Comparison of ENCODE assay signal across 22 cellular contexts in genomic region chr6:16868968-16869367, GRCh38.
"Had no signal": no experiment of that assay in that cellular context is flagged by ENCODE, and none has a peak within 500 bp of the region (broad histone marks: within the 10 kb centered on the region; RNA-seq: fewer than 3 reads in every experiment).

No MANE protein-coding gene starts in this region.

- H3K4me3 Mint-ChIP-seq: activated CD4-positive, alpha-beta memory T cell treated with anti-CD3 and anti-CD28 coated beads for 36 hours; activated CD8-positive, alpha-beta memory T cell treated with anti-CD3 and anti-CD28 coated beads, Interleukin-2, amount 10 ng/mL, durations not matched to agents 7 days and 5 days; activated naive CD8-positive, alpha-beta T cell treated with anti-CD3 and anti-CD28 coated beads for 36 hours; central memory CD8-positive, alpha-beta T cell; endodermal cell; stimulated activated naive B cell treated with anti-CD40 and anti-IgM and Interleukin-4, amounts not matched to agents 10 μg/mL and 1 μg/mL and 100 μg/mL, for 72 hours; WTC11 had no signal

- H3K27ac ChIP-seq: brain microvascular endothelial cell, colonic mucosa, epithelial cell of prostate, gastrocnemius medialis, left ventricle myocardium inferior, thoracic aorta, upper lobe of left lung had no signal

- H3K36me3 ChIP-seq: brain microvascular endothelial cell, colonic mucosa, gastrocnemius medialis, left ventricle myocardium inferior, thoracic aorta, upper lobe of left lung had no signal

- H3K9me3 ChIP-seq: colonic mucosa, gastrocnemius medialis, left ventricle myocardium inferior, thoracic aorta, upper lobe of left lung had no signal

- FAIRE-seq: keratinocyte, TTC549 had no signal

- H3K4me3 ChIP-seq: colonic mucosa, gastrocnemius medialis, left ventricle myocardium inferior, thoracic aorta, upper lobe of left lung had no signal

- H3K27ac Mint-ChIP-seq: activated CD4-positive, alpha-beta memory T cell treated with anti-CD3 and anti-CD28 coated beads for 36 hours; activated CD8-positive, alpha-beta memory T cell treated with anti-CD3 and anti-CD28 coated beads, Interleukin-2, amount 10 ng/mL, durations not matched to agents 7 days and 5 days; activated naive CD8-positive, alpha-beta T cell treated with anti-CD3 and anti-CD28 coated beads for 36 hours; endodermal cell; stimulated activated naive B cell treated with anti-CD40 and anti-IgM and Interleukin-4, amounts not matched to agents 10 μg/mL and 1 μg/mL and 100 μg/mL, for 72 hours; WTC11 had no signal

- H3K27me3 Mint-ChIP-seq: central memory CD8-positive, alpha-beta T cell had no signal

- H3K9me3 Mint-ChIP-seq: activated CD4-positive, alpha-beta memory T cell treated with anti-CD3 and anti-CD28 coated beads for 36 hours; activated naive CD8-positive, alpha-beta T cell treated with anti-CD3 and anti-CD28 coated beads for 36 hours; central memory CD8-positive, alpha-beta T cell; endodermal cell; stimulated activated naive B cell treated with anti-CD40 and anti-IgM and Interleukin-4, amounts not matched to agents 10 μg/mL and 1 μg/mL and 100 μg/mL, for 72 hours; WTC11 had no signal

- H3K4me1 Mint-ChIP-seq: activated CD8-positive, alpha-beta memory T cell treated with anti-CD3 and anti-CD28 coated beads, Interleukin-2, amount 10 ng/mL, durations not matched to agents 7 days and 5 days; activated naive CD8-positive, alpha-beta T cell treated with anti-CD3 and anti-CD28 coated beads for 36 hours; central memory CD8-positive, alpha-beta T cell; stimulated activated naive B cell treated with anti-CD40 and anti-IgM and Interleukin-4, amounts not matched to agents 10 μg/mL and 1 μg/mL and 100 μg/mL, for 72 hours had no signal

- H3K4me1 ChIP-seq: colonic mucosa, gastrocnemius medialis, left ventricle myocardium inferior, upper lobe of left lung had no signal

- DNase-seq: activated CD4-positive, alpha-beta memory T cell treated with anti-CD3 and anti-CD28 coated beads for 36 hours; activated CD4-positive, alpha-beta T cell treated with anti-CD3 and anti-CD28 coated beads for 4 hours; activated CD8-positive, alpha-beta memory T cell treated with anti-CD3 and anti-CD28 coated beads, Interleukin-2, amount 10 ng/mL, durations not matched to agents 7 days and 5 days; activated naive CD4-positive, alpha-beta T cell; activated naive CD8-positive, alpha-beta T cell treated with anti-CD3 and anti-CD28 coated beads for 36 hours; amniotic stem cell; brain microvascular endothelial cell; colonic mucosa; endodermal cell; gastrocnemius medialis; head of caudate nucleus; left ventricle myocardium inferior; mammary epithelial cell; retina; stimulated activated naive B cell treated with anti-CD40 and anti-IgM and Interleukin-4, amounts not matched to agents 10 μg/mL and 1 μg/mL and 100 μg/mL, for 72 hours; upper lobe of left lung had no signal

- ATAC-seq: activated CD8-positive, alpha-beta memory T cell treated with anti-CD3 and anti-CD28 coated beads, Interleukin-2, amount 10 ng/mL, durations not matched to agents 7 days and 5 days; gastrocnemius medialis; stimulated activated naive B cell treated with anti-CD40 and anti-IgM and Interleukin-4, amounts not matched to agents 10 μg/mL and 1 μg/mL and 100 μg/mL, for 72 hours; WTC11 had no signal

- H3K36me3 Mint-ChIP-seq: activated CD4-positive, alpha-beta memory T cell treated with anti-CD3 and anti-CD28 coated beads for 36 hours; activated CD8-positive, alpha-beta memory T cell treated with anti-CD3 and anti-CD28 coated beads, Interleukin-2, amount 10 ng/mL, durations not matched to agents 7 days and 5 days; activated naive CD8-positive, alpha-beta T cell treated with anti-CD3 and anti-CD28 coated beads for 36 hours; stimulated activated naive B cell treated with anti-CD40 and anti-IgM and Interleukin-4, amounts not matched to agents 10 μg/mL and 1 μg/mL and 100 μg/mL, for 72 hours; WTC11 had no signal
